Comparison of ENCODE assay signal across 18 cellular contexts in the genomic region with DNA sequence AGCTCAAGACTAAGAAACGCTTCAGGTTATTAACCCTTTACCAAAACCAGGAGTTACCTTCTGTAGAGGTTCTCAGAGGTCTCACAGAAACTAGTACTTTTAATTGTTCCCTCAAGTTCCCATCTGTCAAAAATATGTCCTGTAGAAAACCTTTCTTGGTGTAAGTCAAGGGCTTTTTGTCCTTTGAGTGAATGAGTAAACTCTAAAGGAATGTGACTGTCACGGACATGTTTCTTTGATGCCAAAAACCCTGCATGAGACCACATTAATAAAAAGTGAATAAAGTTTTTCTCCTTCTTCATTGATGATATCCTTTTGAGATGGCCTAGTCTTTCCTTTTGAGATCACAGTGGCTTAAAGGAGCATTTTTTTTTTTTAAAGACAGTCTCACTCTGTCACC.
A peak's percentile ranks its signal among the peaks of the same experiment; 100 is the strongest.
DNase-seq lines count a peak whose midpoint lies in the region; ATAC-seq and TF ChIP-seq lines count a peak whose summit lies in the region.
"Had no signal": no experiment of that assay in that cellular context is flagged by ENCODE, and none has a peak within 500 bp of the region (broad histone marks: within the 10 kb centered on the region; RNA-seq: fewer than 3 reads in every experiment).

No MANE protein-coding gene starts in this region.

- ATAC-seq in SK-N-SH treated with all-trans-retinoic acid at 6 μM for 48 hours = peak; percentile 49; the same call in 2 of the 3 replicates
- ATAC-seq in HG02840 (IDR thresholded peaks at IDR 0.05; ENCODE audit: low FRiP score, unreplicated experiment) = no peak
- no peak for ATAC-seq in HG03571 (IDR thresholded peaks at IDR 0.05; ENCODE audit: unreplicated experiment)
- ATAC-seq: effector memory CD8-positive, alpha-beta T cell; foreskin keratinocyte had no signal

- in situ Hi-C loops in ACHN (cut with HindIII; ENCODE audit: low pct_ligation_motif_present, low pct_unique_long_range_greater_than_20kb, low sequenced_read_pairs) = no loop called here

- no peak overlapping the region for H3K4me3 ChIP-seq in fibroblast of pulmonary artery (replicated peaks; ENCODE audit: low read depth, low read length)
- H3K4me3 ChIP-seq: cardiac muscle cell, Peyer's patch, vagina had no signal

- DNase-seq in ACHN (peak; percentile 7), HCEC 1CT (peak; percentile 17), fibroblast of pulmonary artery (ENCODE audit: low read depth) (peak; percentile 38), GM20000 (ENCODE audit: low spot score) (no peak), NCI-H187 (lab: John Stamatoyannopoulos, UW) (no peak)
- DNase-seq: activated CD4-positive, alpha-beta T cell treated with anti-CD3 and anti-CD28 coated beads, Interleukin-2, amount 50 U/mL, for 4 hours; activated T-cell treated with anti-CD3 and anti-CD28 coated beads, Interleukin-2, amount 50 U/mL, for 48 hours; COR-L47; effector memory CD8-positive, alpha-beta T cell; KG1; Peyer's patch; stimulated activated CD4-positive, alpha-beta T cell treated with anti-CD3 and anti-CD28 coated beads, Interleukin-2, amount 100 ng/mL, for 24 hours had no signal

- TF ChIP-seq CTCF in fibroblast of pulmonary artery (IDR thresholded peaks at IDR 0.05; ENCODE audit: low read length, missing control alignments) = no peak
- TF ChIP-seq CTCF in GM20000 (IDR thresholded peaks at IDR 0.05; ENCODE audit: extremely low read depth, missing control alignments) = no peak

TF ChIP-seq in SK-N-SH treated with all-trans-retinoic acid at 6 μM for 48 hours, 23 proteins besides CTCF, POLR2A, EP300 and RAD21:
- TF ChIP-seq, protein P1, sequence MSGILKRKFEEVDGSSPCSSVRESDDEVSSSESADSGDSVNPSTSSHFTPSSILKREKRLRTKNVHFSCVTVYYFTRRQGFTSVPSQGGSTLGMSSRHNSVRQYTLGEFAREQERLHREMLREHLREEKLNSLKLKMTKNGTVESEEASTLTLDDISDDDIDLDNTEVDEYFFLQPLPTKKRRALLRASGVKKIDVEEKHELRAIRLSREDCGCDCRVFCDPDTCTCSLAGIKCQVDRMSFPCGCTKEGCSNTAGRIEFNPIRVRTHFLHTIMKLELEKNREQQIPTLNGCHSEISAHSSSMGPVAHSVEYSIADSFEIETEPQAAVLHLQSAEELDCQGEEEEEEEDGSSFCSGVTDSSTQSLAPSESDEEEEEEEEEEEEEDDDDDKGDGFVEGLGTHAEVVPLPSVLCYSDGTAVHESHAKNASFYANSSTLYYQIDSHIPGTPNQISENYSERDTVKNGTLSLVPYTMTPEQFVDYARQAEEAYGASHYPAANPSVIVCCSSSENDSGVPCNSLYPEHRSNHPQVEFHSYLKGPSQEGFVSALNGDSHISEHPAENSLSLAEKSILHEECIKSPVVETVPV (CRISPR knock-in tag; IDR thresholded peaks at IDR 0.05) = no peak
- TF ChIP-seq TOX (CRISPR knock-in tag; IDR thresholded peaks at IDR 0.05; ENCODE audit: borderline replicate concordance) (no peak), ZFP30 (CRISPR knock-in tag; IDR thresholded peaks at IDR 0.05) (no peak), ZNF8 (CRISPR knock-in tag; IDR thresholded peaks at IDR 0.05) (no peak), PPARA (CRISPR knock-in tag; IDR thresholded peaks at IDR 0.05; ENCODE audit: borderline replicate concordance) (no peak), ZC3H10 (CRISPR knock-in tag; IDR thresholded peaks at IDR 0.05) (no peak), TCF4 (CRISPR knock-in tag; IDR thresholded peaks at IDR 0.05; ENCODE audit: borderline replicate concordance) (no peak), ARNTL (CRISPR knock-in tag; IDR thresholded peaks at IDR 0.05; ENCODE audit: borderline replicate concordance, low read depth) (no peak), BACH2 (CRISPR knock-in tag; IDR thresholded peaks at IDR 0.05; ENCODE audit: borderline replicate concordance) (no peak), ZNF565 (CRISPR knock-in tag; conservative IDR thresholded peaks at IDR 0.05; ENCODE audit: low read depth) (no peak)
- TF ChIP-seq, protein P2, sequence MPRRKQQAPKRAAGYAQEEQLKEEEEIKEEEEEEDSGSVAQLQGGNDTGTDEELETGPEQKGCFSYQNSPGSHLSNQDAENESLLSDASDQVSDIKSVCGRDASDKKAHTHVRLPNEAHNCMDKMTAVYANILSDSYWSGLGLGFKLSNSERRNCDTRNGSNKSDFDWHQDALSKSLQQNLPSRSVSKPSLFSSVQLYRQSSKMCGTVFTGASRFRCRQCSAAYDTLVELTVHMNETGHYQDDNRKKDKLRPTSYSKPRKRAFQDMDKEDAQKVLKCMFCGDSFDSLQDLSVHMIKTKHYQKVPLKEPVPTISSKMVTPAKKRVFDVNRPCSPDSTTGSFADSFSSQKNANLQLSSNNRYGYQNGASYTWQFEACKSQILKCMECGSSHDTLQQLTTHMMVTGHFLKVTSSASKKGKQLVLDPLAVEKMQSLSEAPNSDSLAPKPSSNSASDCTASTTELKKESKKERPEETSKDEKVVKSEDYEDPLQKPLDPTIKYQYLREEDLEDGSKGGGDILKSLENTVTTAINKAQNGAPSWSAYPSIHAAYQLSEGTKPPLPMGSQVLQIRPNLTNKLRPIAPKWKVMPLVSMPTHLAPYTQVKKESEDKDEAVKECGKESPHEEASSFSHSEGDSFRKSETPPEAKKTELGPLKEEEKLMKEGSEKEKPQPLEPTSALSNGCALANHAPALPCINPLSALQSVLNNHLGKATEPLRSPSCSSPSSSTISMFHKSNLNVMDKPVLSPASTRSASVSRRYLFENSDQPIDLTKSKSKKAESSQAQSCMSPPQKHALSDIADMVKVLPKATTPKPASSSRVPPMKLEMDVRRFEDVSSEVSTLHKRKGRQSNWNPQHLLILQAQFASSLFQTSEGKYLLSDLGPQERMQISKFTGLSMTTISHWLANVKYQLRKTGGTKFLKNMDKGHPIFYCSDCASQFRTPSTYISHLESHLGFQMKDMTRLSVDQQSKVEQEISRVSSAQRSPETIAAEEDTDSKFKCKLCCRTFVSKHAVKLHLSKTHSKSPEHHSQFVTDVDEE (CRISPR knock-in tag; IDR thresholded peaks at IDR 0.05) = no peak
- TF ChIP-seq, protein P3, sequence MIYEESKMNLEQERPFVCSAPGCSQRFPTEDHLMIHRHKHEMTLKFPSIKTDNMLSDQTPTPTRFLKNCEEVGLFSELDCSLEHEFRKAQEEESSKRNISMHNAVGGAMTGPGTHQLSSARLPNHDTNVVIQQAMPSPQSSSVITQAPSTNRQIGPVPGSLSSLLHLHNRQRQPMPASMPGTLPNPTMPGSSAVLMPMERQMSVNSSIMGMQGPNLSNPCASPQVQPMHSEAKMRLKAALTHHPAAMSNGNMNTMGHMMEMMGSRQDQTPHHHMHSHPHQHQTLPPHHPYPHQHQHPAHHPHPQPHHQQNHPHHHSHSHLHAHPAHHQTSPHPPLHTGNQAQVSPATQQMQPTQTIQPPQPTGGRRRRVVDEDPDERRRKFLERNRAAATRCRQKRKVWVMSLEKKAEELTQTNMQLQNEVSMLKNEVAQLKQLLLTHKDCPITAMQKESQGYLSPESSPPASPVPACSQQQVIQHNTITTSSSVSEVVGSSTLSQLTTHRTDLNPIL (CRISPR knock-in tag; IDR thresholded peaks at IDR 0.05; ENCODE audit: low read depth) = no peak

Comparison
In these comparisons a context has a peak if more than half of its experiments do, and no peak if none do; other contexts are left out.
1. DNase-seq: peak in ACHN (single experiment), HCEC 1CT (single experiment) and fibroblast of pulmonary artery (single experiment); none in GM20000 (single experiment) and NCI-H187 (0 of 2).